Comparison of ENCODE assay signal across 11 cellular contexts in the genomic region with DNA sequence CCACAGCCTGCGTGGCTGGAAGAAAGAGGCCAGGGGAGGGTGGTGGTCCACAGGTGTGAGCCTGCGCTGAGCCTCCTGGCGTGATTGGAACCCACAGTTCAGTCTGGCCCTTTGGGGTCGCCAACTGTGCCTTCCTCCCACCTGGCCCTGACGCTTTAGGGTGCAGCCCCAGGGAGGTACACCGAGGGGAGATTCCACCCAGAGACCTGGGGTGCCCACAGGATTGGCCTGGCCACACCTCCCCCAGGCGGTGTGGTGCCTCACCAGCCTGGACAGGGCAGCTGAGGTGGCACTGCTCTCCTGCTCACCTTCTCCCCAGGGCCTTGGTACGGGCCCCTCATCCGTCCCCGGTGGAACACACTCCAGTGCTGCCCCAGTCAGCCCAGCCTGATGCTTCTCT. TPM values are rescaled to one million over a fixed set of nuclear protein-coding genes. Genes with fewer than 3 reads are reported as not detected.
DNase-seq lines count a peak whose midpoint lies in the region; ATAC-seq, FAIRE-seq and TF ChIP-seq lines count a peak whose summit lies in the region.
"Had no signal": no experiment of that assay in that cellular context is flagged by ENCODE, and none has a peak within 500 bp of the region (broad histone marks: within the 10 kb centered on the region; RNA-seq: fewer than 3 reads in every experiment).

No MANE protein-coding gene starts in this region.

- H4K20me1 ChIP-seq in PC-3 (ENCODE audit: low read length) = no peaks in the 10 kb centered on the region
- no peaks in the 10 kb centered on the region for H4K20me1 ChIP-seq in K562 (replicated peaks; ENCODE audit: control insufficient read depth, insufficient read depth, low read length)

- FAIRE-seq in K562 (lab: Jason Lieb, UNC) = no peak

- H3K36me3 ChIP-seq in PC-3 (ENCODE audit: low read depth, low read length) = no peaks in the 10 kb centered on the region; the same call in 1 of the 2 replicates
- H3K36me3 ChIP-seq in K562 (ENCODE audit: control insufficient read depth, insufficient read depth, low read length) = peaks cover 22% of the 10 kb centered on the region; the same call in 1 of the 3 replicates

- H3K9me3 Mint-ChIP-seq in osteocyte (ENCODE audit: unreplicated experiment) = no peaks in the 10 kb centered on the region
- H3K9me3 Mint-ChIP-seq: brain had no signal

- H3K4me1 ChIP-seq in PC-3 (ENCODE audit: insufficient read depth, low read length) (peaks cover 27% of the 10 kb centered on the region), K562 (replicated peaks in 1 of 2; ENCODE audit: control insufficient read depth in 2 of 2, insufficient read depth in 2 of 2, low read length in 2 of 2) (peaks cover 27 to 65% of the 10 kb centered on the region in 2 experiments; a peak in 4 of 5 replicates)

- H3K9ac ChIP-seq in PC-3 (ENCODE audit: low read length) (no peak overlapping the region), K562 (ENCODE audit: insufficient read depth in 1 of 2, low read depth in 2 of 2, low read length in 2 of 2) (peak overlapping the region in 1 of 2 experiments; percentile 88; a peak in 2 of 4 replicates)

- H3K27ac Mint-ChIP-seq in osteocyte (ENCODE audit: unreplicated experiment) = peak overlapping the region; percentile 59

- POLR2A ChIA-PET in PC-3 (lab: Charles Lee; ENCODE audit: unreplicated experiment) = no interaction called here
- POLR2A ChIA-PET in K562 (lab: Yijun Ruan, JAX) = interaction anchor here (0.6 kb wide), 2 partner anchors 32 to 159 kb away, joined by 3 read pairs; no protein-coding TSS in a partner anchor

- TF ChIP-seq CTCF in PC-3 (conservative IDR thresholded peaks at IDR 0.05; ENCODE audit: low read depth, low read length) (no peak), K562 (IDR thresholded peaks at IDR 0.05 in 2 of 3, conservative IDR thresholded peaks at IDR 0.05 in 1 of 3; ENCODE audit: insufficient read depth in 2 of 3, low read depth in 1 of 3, low read length in 3 of 3) (no peak), osteocyte (IDR thresholded peaks at IDR 0.05) (no peak), GM20000 (IDR thresholded peaks at IDR 0.05; ENCODE audit: extremely low read depth, missing control alignments) (no peak)

- no TSS peak for BruUV-seq in PC-3 (replicated peaks; lab: Mats Ljungman, UMichigan)
- BruUV-seq in K562 (replicated peaks; lab: Mats Ljungman, UMichigan) = no TSS peak

- no peaks in the 10 kb centered on the region for H3K27me3 Mint-ChIP-seq in osteocyte (ENCODE audit: unreplicated experiment)

- H3K4me3 ChIP-seq in PC-3 (ENCODE audit: low read length) = peak overlapping the region; percentile 58; the same call in 1 of the 2 replicates
- H3K4me3 ChIP-seq in K562 = no peak overlapping the region

- H3K27ac ChIP-seq in PC-3 (ENCODE audit: low read length) = no peak overlapping the region
- H3K27ac ChIP-seq in K562 (ENCODE audit: extremely low read depth, low read depth, low read length) = no peak overlapping the region

- TF ChIP-seq POLR2A in K562 (conservative IDR thresholded peaks at IDR 0.05) = no peak; the same call in 1 of the 2 replicates

- peaks cover 45% of the 10 kb centered on the region for H3K4me1 Mint-ChIP-seq in osteocyte (ENCODE audit: unreplicated experiment)

- ATAC-seq in PC-3 = no peak
- ATAC-seq in K562 = no peak
- no peak for ATAC-seq in left ventricle myocardium superior
- no peak for ATAC-seq in GM19463 (IDR thresholded peaks at IDR 0.05; ENCODE audit: unreplicated experiment)

- DNase-seq in PC-3 (no peak), K562 (ENCODE audit: extremely low read depth in 1 of 4, low spot score in 3 of 4) (no peak), osteocyte (ENCODE audit: extremely low spot score, unreplicated experiment) (no peak), left ventricle myocardium superior (no peak), GM20000 (ENCODE audit: low spot score) (no peak)
- DNase-seq: activated CD4-positive, alpha-beta T cell treated with anti-CD3 and anti-CD28 coated beads for 4 hours; NCI-H2171 treated with DMSO at 0.1 percent for 48 hours; retina; SHP77 had no signal

- no peak for TF ChIP-seq RAD21 in K562 (CRISPR knock-in tag; conservative IDR thresholded peaks at IDR 0.05 in 1 of 2, IDR thresholded peaks at IDR 0.05 in 1 of 2)

- H3K9me2 ChIP-seq in PC-3 (replicated peaks; ENCODE audit: low read length) = no peaks in the 10 kb centered on the region

- in situ Hi-C loops in K562 (cut with MboI) = no loop called here

- H3K79me2 ChIP-seq in PC-3 (ENCODE audit: low read length) (peaks cover 16% of the 10 kb centered on the region), K562 (ENCODE audit: control insufficient read depth, insufficient read depth, low read length) (peaks cover 17% of the 10 kb centered on the region)

- no peaks in the 10 kb centered on the region for H3F3A ChIP-seq in PC-3 (ENCODE audit: low read length, unreplicated experiment)

- no peaks in the 10 kb centered on the region for H3K9me3 ChIP-seq in PC-3 (ENCODE audit: low read length)
- no peaks in the 10 kb centered on the region; the same call in 1 of the 2 replicates for H3K9me3 ChIP-seq in K562 (replicated peaks; ENCODE audit: control insufficient read depth, insufficient read depth, low read depth, low read length)

- intact Hi-C loops in PC-3 (cut with micrococcal nuclease) (loop anchor here (10.0 kb wide), 1 partner anchor 153 kb away; the partner anchor contains the start of genes AJM1 and PHPT1), K562 (cut with micrococcal nuclease) (no loop called here), left ventricle myocardium superior (cut with micrococcal nuclease) (no loop called here)

- H3K9me1 ChIP-seq in K562 (ENCODE audit: control insufficient read depth, insufficient read depth, low read length) = no peaks in the 10 kb centered on the region

- CTCF ChIA-PET in PC-3 (lab: Charles Lee) = no interaction called here
- CTCF ChIA-PET in K562 (lab: Yijun Ruan, JAX; ENCODE audit: low intra/inter-chr PET ratio) = no interaction called here

- no peaks in the 10 kb centered on the region for H3K27me3 ChIP-seq in PC-3 (ENCODE audit: low read length)
- H3K27me3 ChIP-seq in K562 (ENCODE audit: control insufficient read depth in 2 of 2, insufficient read depth in 2 of 2, low read length in 2 of 2) = no peaks in the 10 kb centered on the region

- 60% methylated on average over 9 of the region's 10 CpGs for WGBS in K562 (ENCODE audit: insufficient coverage, low coverage, missing lambda C conversion rate)

- H3K4me3 Mint-ChIP-seq in osteocyte (ENCODE audit: unreplicated experiment) = no peak overlapping the region

- no peak overlapping the region for H2AFZ ChIP-seq in PC-3 (ENCODE audit: low read length)
- no peak overlapping the region for H2AFZ ChIP-seq in K562 (ENCODE audit: low read depth, low read length)

- H3K36me3 Mint-ChIP-seq in osteocyte (ENCODE audit: unreplicated experiment) = no peaks in the 10 kb centered on the region
- H3K36me3 Mint-ChIP-seq: brain had no signal

- H3K4me2 ChIP-seq in PC-3 (ENCODE audit: low read length) (peak overlapping the region; percentile 77), K562 (ENCODE audit: insufficient read depth, low read length) (no peak overlapping the region; the same call in 1 of the 2 replicates)

- TF ChIP-seq EP300 in K562 (IDR thresholded peaks at IDR 0.05; ENCODE audit: low read length) = no peak

RNA-seq across cellular contexts. Expression of gene CLIC3, which starts 1.0 kb away (rescaled TPM):
- 1.4 and 4.3 TPM in 2 replicates for total RNA-seq in PC-3 (2014; rRNA removed)
- total RNA-seq in K562 (2011; cell fraction: chromatin; rRNA removed; ENCODE audit: low replicate concordance) = not detected in 2 replicates
- total RNA-seq in K562 (2011; cell fraction: nucleolus; rRNA removed) = not detected in 2 replicates
- total RNA-seq in K562 (2011; cell fraction: nucleoplasm; rRNA removed) = not detected in 2 replicates
- not detected in 2 replicates for total RNA-seq in K562 (2014; rRNA removed)
- not detected in 2 replicates for total RNA-seq in K562 (2014; rRNA removed; fragmentation: Illumina TruSeq; extraction: Trizol)
- total RNA-seq in K562 (2015; rRNA removed; fragmentation: Illumina TruSeq; extraction: Trizol) = not detected in 2 replicates
- total RNA-seq in K562 (2021) = 0.18 and 0.29 TPM in 2 replicates
- 0.07 TPM in 1 of 2 replicates, not detected in the other for polyA plus RNA-seq in K562 (2011; rRNA removed)
- polyA plus RNA-seq in K562 (2011; cell fraction: cytosol; rRNA removed) = 0.22 and 1.1 TPM in 2 replicates
- polyA plus RNA-seq in K562 (2011; cell fraction: nucleus; rRNA removed) = 0.34 and 0.65 TPM in 2 replicates
- polyA plus RNA-seq in K562 (2012) = 0.58 and 0.59 TPM in 2 replicates
- not detected in 2 replicates for polyA plus RNA-seq in K562 (2014; fragmentation: Illumina TruSeq; extraction: Trizol)
- polyA plus RNA-seq in K562 (2014; fragmentation: Nextera tagmentation; extraction: Ambion mirVana) = not detected
- polyA plus RNA-seq in K562 (2014; rRNA removed) = 0.27 TPM in 1 of 2 replicates, not detected in the other
- polyA minus RNA-seq in K562 (2011; rRNA and poly(A)+ RNA removed) = not detected in 2 replicates
- not detected in 2 replicates for polyA minus RNA-seq in K562 (2011; cell fraction: cytosol; rRNA and poly(A)+ RNA removed)
- polyA minus RNA-seq in K562 (2011; cell fraction: nucleus; rRNA and poly(A)+ RNA removed) = 0.27 and 0.44 TPM in 2 replicates
- 0.52 TPM in 1 of 2 replicates, not detected in the other for total RNA-seq in osteocyte
- 1.7 TPM for total RNA-seq in left ventricle myocardium superior

RNA-seq across cellular contexts. Expression of gene PAXX, which starts 5.1 kb away (rescaled TPM):
- 113 and 137 TPM in 2 replicates for total RNA-seq in PC-3 (2014; rRNA removed)
- 38.8 and 156 TPM in 2 replicates for total RNA-seq in K562 (2011; cell fraction: chromatin; rRNA removed; ENCODE audit: low replicate concordance)
- 232 and 251 TPM in 2 replicates for total RNA-seq in K562 (2011; cell fraction: nucleolus; rRNA removed)
- 92.5 and 109 TPM in 2 replicates for total RNA-seq in K562 (2011; cell fraction: nucleoplasm; rRNA removed)
- total RNA-seq in K562 (2014; rRNA removed) = 147 and 175 TPM in 2 replicates
- total RNA-seq in K562 (2014; rRNA removed; fragmentation: Illumina TruSeq; extraction: Trizol) = 13.6 and 20.4 TPM in 2 replicates
- total RNA-seq in K562 (2015; rRNA removed; fragmentation: Illumina TruSeq; extraction: Trizol) = 59.9 and 63.7 TPM in 2 replicates
- total RNA-seq in K562 (2021) = 136 and 140 TPM in 2 replicates
- polyA plus RNA-seq in K562 (2011; rRNA removed) = 38.5 and 41.3 TPM in 2 replicates
- polyA plus RNA-seq in K562 (2011; cell fraction: cytosol; rRNA removed) = 53.8 and 128 TPM in 2 replicates
- polyA plus RNA-seq in K562 (2011; cell fraction: nucleus; rRNA removed) = 400 and 559 TPM in 2 replicates
- 69.4 and 95.1 TPM in 2 replicates for polyA plus RNA-seq in K562 (2012)
- 23.3 and 45.8 TPM in 2 replicates for polyA plus RNA-seq in K562 (2014; fragmentation: Illumina TruSeq; extraction: Trizol)
- polyA plus RNA-seq in K562 (2014; fragmentation: Nextera tagmentation; extraction: Ambion mirVana) = 1 to 10 TPM; 1.2 to 6.2 TPM
- 175 and 182 TPM in 2 replicates for polyA plus RNA-seq in K562 (2014; rRNA removed)
- polyA minus RNA-seq in K562 (2011; rRNA and poly(A)+ RNA removed) = 1.6 and 3.6 TPM in 2 replicates
- 13.8 and 14.0 TPM in 2 replicates for polyA minus RNA-seq in K562 (2011; cell fraction: cytosol; rRNA and poly(A)+ RNA removed)
- 57.6 and 59.5 TPM in 2 replicates for polyA minus RNA-seq in K562 (2011; cell fraction: nucleus; rRNA and poly(A)+ RNA removed)
- total RNA-seq in osteocyte = 38.5 and 51.4 TPM in 2 replicates
- total RNA-seq in left ventricle myocardium superior = 23.9 TPM

RNA-seq across cellular contexts. Expression of gene LCNL1, which starts 14.6 kb away (rescaled TPM):
- not detected in 2 replicates for total RNA-seq in PC-3 (2014; rRNA removed)
- total RNA-seq in K562 (2011; cell fraction: chromatin; rRNA removed; ENCODE audit: low replicate concordance) = 3.1 and 3.4 TPM in 2 replicates
- 1.2 and 1.7 TPM in 2 replicates for total RNA-seq in K562 (2011; cell fraction: nucleolus; rRNA removed)
- 3.5 and 4.7 TPM in 2 replicates for total RNA-seq in K562 (2011; cell fraction: nucleoplasm; rRNA removed)
- total RNA-seq in K562 (2014; rRNA removed) = 0.08 TPM in 1 of 2 replicates, not detected in the other
- 0.04 and 0.10 TPM in 2 replicates for total RNA-seq in K562 (2014; rRNA removed; fragmentation: Illumina TruSeq; extraction: Trizol)
- total RNA-seq in K562 (2015; rRNA removed; fragmentation: Illumina TruSeq; extraction: Trizol) = not detected in 2 replicates
- 0.11 and 0.16 TPM in 2 replicates for total RNA-seq in K562 (2021)
- 0.04 and 0.14 TPM in 2 replicates for polyA plus RNA-seq in K562 (2011; rRNA removed)
- 0.21 TPM in 1 of 2 replicates, not detected in the other for polyA plus RNA-seq in K562 (2011; cell fraction: cytosol; rRNA removed)
- 2.1 and 4.2 TPM in 2 replicates for polyA plus RNA-seq in K562 (2011; cell fraction: nucleus; rRNA removed)
- 0.30 and 0.53 TPM in 2 replicates for polyA plus RNA-seq in K562 (2012)
- polyA plus RNA-seq in K562 (2014; fragmentation: Illumina TruSeq; extraction: Trizol) = 0.04 TPM in 1 of 2 replicates, not detected in the other
- not detected for polyA plus RNA-seq in K562 (2014; fragmentation: Nextera tagmentation; extraction: Ambion mirVana)
- 0.11 and 0.12 TPM in 2 replicates for polyA plus RNA-seq in K562 (2014; rRNA removed)
- polyA minus RNA-seq in K562 (2011; rRNA and poly(A)+ RNA removed) = 0.27 and 0.81 TPM in 2 replicates
- polyA minus RNA-seq in K562 (2011; cell fraction: cytosol; rRNA and poly(A)+ RNA removed) = not detected in 2 replicates
- polyA minus RNA-seq in K562 (2011; cell fraction: nucleus; rRNA and poly(A)+ RNA removed) = 1.3 and 2.4 TPM in 2 replicates
- 3.0 and 3.4 TPM in 2 replicates for total RNA-seq in osteocyte
- 18.3 TPM for total RNA-seq in left ventricle myocardium superior

RNA-seq across cellular contexts. Expression of gene PTGDS, which starts 20.1 kb away (rescaled TPM):
- not detected in 2 replicates for total RNA-seq in PC-3 (2014; rRNA removed)
- total RNA-seq in K562 (2011; cell fraction: chromatin; rRNA removed; ENCODE audit: low replicate concordance) = 1.9 and 6.7 TPM in 2 replicates
- 6.7 and 8.8 TPM in 2 replicates for total RNA-seq in K562 (2011; cell fraction: nucleolus; rRNA removed)
- total RNA-seq in K562 (2011; cell fraction: nucleoplasm; rRNA removed) = 4.5 and 5.2 TPM in 2 replicates
- 5.2 and 7.4 TPM in 2 replicates for total RNA-seq in K562 (2014; rRNA removed)
- total RNA-seq in K562 (2014; rRNA removed; fragmentation: Illumina TruSeq; extraction: Trizol) = 0.65 TPM in 1 of 2 replicates, not detected in the other
- 2.0 and 2.9 TPM in 2 replicates for total RNA-seq in K562 (2015; rRNA removed; fragmentation: Illumina TruSeq; extraction: Trizol)
- total RNA-seq in K562 (2021) = 4.6 and 4.7 TPM in 2 replicates
- 2.6 and 4.4 TPM in 2 replicates for polyA plus RNA-seq in K562 (2011; rRNA removed)
- 5.3 and 10.5 TPM in 2 replicates for polyA plus RNA-seq in K562 (2011; cell fraction: cytosol; rRNA removed)
- 23.2 and 26.0 TPM in 2 replicates for polyA plus RNA-seq in K562 (2011; cell fraction: nucleus; rRNA removed)
- 8.5 and 12.1 TPM in 2 replicates for polyA plus RNA-seq in K562 (2012)
- 1.2 and 2.7 TPM in 2 replicates for polyA plus RNA-seq in K562 (2014; fragmentation: Illumina TruSeq; extraction: Trizol)
- under 1 TPM; 0.46 to 0.55 TPM for polyA plus RNA-seq in K562 (2014; fragmentation: Nextera tagmentation; extraction: Ambion mirVana)
- polyA plus RNA-seq in K562 (2014; rRNA removed) = 7.0 and 7.1 TPM in 2 replicates
- 0.51 TPM in 1 of 2 replicates, not detected in the other for polyA minus RNA-seq in K562 (2011; rRNA and poly(A)+ RNA removed)
- 1.8 and 3.4 TPM in 2 replicates for polyA minus RNA-seq in K562 (2011; cell fraction: cytosol; rRNA and poly(A)+ RNA removed)
- polyA minus RNA-seq in K562 (2011; cell fraction: nucleus; rRNA and poly(A)+ RNA removed) = 5.7 and 10.0 TPM in 2 replicates
- 123 and 129 TPM in 2 replicates for total RNA-seq in osteocyte
- total RNA-seq in left ventricle myocardium superior = 5,424 TPM

RNA-seq across cellular contexts. Expression of gene ABCA2, which starts 30.7 kb away (rescaled TPM):
- total RNA-seq in PC-3 (2014; rRNA removed) (25.9 and 31.5 TPM in 2 replicates), K562 (2014; rRNA removed) (4.6 and 5.5 TPM in 2 replicates), K562 (2014; rRNA removed; fragmentation: Illumina TruSeq; extraction: Trizol) (0.69 and 0.99 TPM in 2 replicates), K562 (2015; rRNA removed; fragmentation: Illumina TruSeq; extraction: Trizol) (1.6 and 2.9 TPM in 2 replicates), K562 (2021) (12.1 and 14.9 TPM in 2 replicates), osteocyte (47.6 and 55.1 TPM in 2 replicates), left ventricle myocardium superior (33.8 TPM)
- 47.9 and 167 TPM in 2 replicates for total RNA-seq in K562 (2011; cell fraction: chromatin; rRNA removed; ENCODE audit: low replicate concordance)
- 116 and 131 TPM in 2 replicates for total RNA-seq in K562 (2011; cell fraction: nucleolus; rRNA removed)
- 56.3 and 68.3 TPM in 2 replicates for total RNA-seq in K562 (2011; cell fraction: nucleoplasm; rRNA removed)
- polyA plus RNA-seq in K562 (2011; rRNA removed) (12.1 and 24.4 TPM in 2 replicates), K562 (2014; fragmentation: Illumina TruSeq; extraction: Trizol) (6.1 and 9.9 TPM in 2 replicates), K562 (2014; fragmentation: Nextera tagmentation; extraction: Ambion mirVana) (not detected), K562 (2014; rRNA removed) (16.2 and 16.3 TPM in 2 replicates)
- polyA plus RNA-seq in K562 (2011; cell fraction: cytosol; rRNA removed) = 19.7 and 23.3 TPM in 2 replicates
- polyA plus RNA-seq in K562 (2011; cell fraction: nucleus; rRNA removed) = 253 and 318 TPM in 2 replicates
- polyA plus RNA-seq in K562 (2012) = 13.8 and 24.2 TPM in 2 replicates
- polyA minus RNA-seq in K562 (2011; rRNA and poly(A)+ RNA removed) = 6.6 and 8.6 TPM in 2 replicates
- 13.4 and 28.5 TPM in 2 replicates for polyA minus RNA-seq in K562 (2011; cell fraction: cytosol; rRNA and poly(A)+ RNA removed)
- polyA minus RNA-seq in K562 (2011; cell fraction: nucleus; rRNA and poly(A)+ RNA removed) = 43.2 and 52.5 TPM in 2 replicates
